1 cellular context compared by ENCODE assay signal in the genomic region with DNA sequence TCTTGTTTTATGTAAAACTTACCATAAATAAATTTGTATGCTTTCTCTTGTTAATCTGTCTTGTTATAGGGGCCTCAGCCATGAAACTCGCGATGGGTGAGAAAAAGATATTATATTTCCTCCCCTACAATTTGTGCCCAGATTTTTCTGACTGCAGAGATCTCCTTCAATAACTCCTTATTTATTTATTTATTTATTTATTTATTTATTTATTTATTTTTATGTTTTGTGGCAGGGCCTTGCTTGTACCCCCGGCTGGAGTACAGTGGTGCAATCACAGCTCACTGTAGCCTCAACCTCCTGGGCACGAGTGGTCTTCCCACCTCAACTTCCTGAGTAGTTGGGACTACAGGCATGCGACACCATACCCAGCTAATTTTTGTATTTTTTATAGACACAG.
TF ChIP-seq lines count a peak whose summit lies in the region.

No MANE protein-coding gene starts in this region.

TF ChIP-seq in HEK293, 187 proteins besides CTCF, POLR2A, EP300 and RAD21 (continued from another document and continues in another):
- no peak for TF ChIP-seq ZBTB49 (tag by site-specific recombination; IDR thresholded peaks at IDR 0.05; ENCODE audit: low read depth)
- no peak for TF ChIP-seq ZNF211 (tag by site-specific recombination; IDR thresholded peaks at IDR 0.05; ENCODE audit: low read depth)
- peak; percentile 64; the same call in 1 of the 2 replicates for TF ChIP-seq ZNF138 (tag by site-specific recombination; IDR thresholded peaks at IDR 0.05; ENCODE audit: borderline replicate concordance)
- TF ChIP-seq ZNF175 (tag by site-specific recombination; IDR thresholded peaks at IDR 0.05), result no peak
- no peak for TF ChIP-seq HIC1 (tag by site-specific recombination; IDR thresholded peaks at IDR 0.05)
- no peak for TF ChIP-seq ZSCAN16 (tag by site-specific recombination; IDR thresholded peaks at IDR 0.05)
- TF ChIP-seq ZNF529 (tag by site-specific recombination; IDR thresholded peaks at IDR 0.05; ENCODE audit: insufficient replicate concordance), result no peak
- peak; percentile 53; the same call in 1 of the 2 replicates for TF ChIP-seq ZNF140 (tag by site-specific recombination; IDR thresholded peaks at IDR 0.05)
- no peak for TF ChIP-seq ZNF223 (tag by site-specific recombination; IDR thresholded peaks at IDR 0.05)
- TF ChIP-seq ZNF174 (tag by site-specific recombination; IDR thresholded peaks at IDR 0.05), result no peak
- TF ChIP-seq ZNF239 (tag by site-specific recombination; IDR thresholded peaks at IDR 0.05), result no peak
- no peak for TF ChIP-seq BCL11B (tag by site-specific recombination; IDR thresholded peaks at IDR 0.05; ENCODE audit: low read depth)
- TF ChIP-seq ZBTB48 (tag by site-specific recombination; IDR thresholded peaks at IDR 0.05), result no peak
- TF ChIP-seq ZNF23 (tag by site-specific recombination; IDR thresholded peaks at IDR 0.05; ENCODE audit: borderline replicate concordance), result no peak
- TF ChIP-seq WT1 (tag by site-specific recombination; IDR thresholded peaks at IDR 0.05), result no peak
- peak; percentile 32 for TF ChIP-seq ZNF654 (tag by site-specific recombination; IDR thresholded peaks at IDR 0.05; ENCODE audit: low read depth)
- TF ChIP-seq, protein P1, sequence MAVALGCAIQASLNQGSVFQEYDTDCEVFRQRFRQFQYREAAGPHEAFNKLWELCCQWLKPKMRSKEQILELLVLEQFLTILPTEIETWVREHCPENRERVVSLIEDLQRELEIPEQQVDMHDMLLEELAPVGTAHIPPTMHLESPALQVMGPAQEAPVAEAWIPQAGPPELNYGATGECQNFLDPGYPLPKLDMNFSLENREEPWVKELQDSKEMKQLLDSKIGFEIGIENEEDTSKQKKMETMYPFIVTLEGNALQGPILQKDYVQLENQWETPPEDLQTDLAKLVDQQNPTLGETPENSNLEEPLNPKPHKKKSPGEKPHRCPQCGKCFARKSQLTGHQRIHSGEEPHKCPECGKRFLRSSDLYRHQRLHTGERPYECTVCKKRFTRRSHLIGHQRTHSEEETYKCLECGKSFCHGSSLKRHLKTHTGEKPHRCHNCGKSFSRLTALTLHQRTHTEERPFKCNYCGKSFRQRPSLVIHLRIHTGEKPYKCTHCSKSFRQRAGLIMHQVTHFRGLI (tag by site-specific recombination; IDR thresholded peaks at IDR 0.05), result no peak
- TF ChIP-seq SETDB1 (IDR thresholded peaks at IDR 0.05; ENCODE audit: insufficient read length, low read length), result no peak
- TF ChIP-seq ZNF2 (tag by site-specific recombination; IDR thresholded peaks at IDR 0.05), result no peak
- TF ChIP-seq KLF7 (tag by site-specific recombination; IDR thresholded peaks at IDR 0.05; ENCODE audit: borderline replicate concordance), result no peak
- TF ChIP-seq ZNF701 (tag by site-specific recombination; IDR thresholded peaks at IDR 0.05), result no peak
- TF ChIP-seq ZNF292 (tag by site-specific recombination; IDR thresholded peaks at IDR 0.05; ENCODE audit: borderline replicate concordance, low read depth), result 0 out of 2 replicates have a peak, but pooled peaks have one; percentile 48
- TF ChIP-seq ZNF558 (tag by site-specific recombination; IDR thresholded peaks at IDR 0.05), result peak; percentile 45; the same call in 1 of the 2 replicates
- no peak; the same call in 1 of the 2 replicates for TF ChIP-seq MZF1 (tag by site-specific recombination; IDR thresholded peaks at IDR 0.05; ENCODE audit: borderline replicate concordance)
- TF ChIP-seq ZBTB20 (tag by site-specific recombination; IDR thresholded peaks at IDR 0.05), result no peak
- TF ChIP-seq ZXDB (tag by site-specific recombination; IDR thresholded peaks at IDR 0.05), result no peak
- TF ChIP-seq ZBTB8A (tag by site-specific recombination; IDR thresholded peaks at IDR 0.05), result peak; percentile 63; the same call in 1 of the 2 replicates
- no peak for TF ChIP-seq GLIS1 (tag by site-specific recombination; IDR thresholded peaks at IDR 0.05)
- TF ChIP-seq SP3 (tag by site-specific recombination; IDR thresholded peaks at IDR 0.05), result no peak
- no peak for TF ChIP-seq PRDM10 (tag by site-specific recombination; IDR thresholded peaks at IDR 0.05)
- TF ChIP-seq ZNF600 (tag by site-specific recombination; IDR thresholded peaks at IDR 0.05), result no peak
- no peak for TF ChIP-seq ZNF791 (tag by site-specific recombination; IDR thresholded peaks at IDR 0.05)
- no peak for TF ChIP-seq ZNF624 (tag by site-specific recombination; IDR thresholded peaks at IDR 0.05)
- TF ChIP-seq ZNF311 (tag by site-specific recombination; IDR thresholded peaks at IDR 0.05; ENCODE audit: borderline replicate concordance), result no peak
- 0 out of 2 replicates have a peak, but pooled peaks have one; percentile 38 for TF ChIP-seq ZNF354C (tag by site-specific recombination; IDR thresholded peaks at IDR 0.05; ENCODE audit: borderline replicate concordance, low read depth)
- no peak for TF ChIP-seq ZNF704 (tag by site-specific recombination; IDR thresholded peaks at IDR 0.05)
- no peak for TF ChIP-seq SALL2 (tag by site-specific recombination; IDR thresholded peaks at IDR 0.05; ENCODE audit: borderline replicate concordance)
- TF ChIP-seq ZIC2 (tag by site-specific recombination; IDR thresholded peaks at IDR 0.05), result no peak
- no peak for TF ChIP-seq ZNF626 (tag by site-specific recombination; IDR thresholded peaks at IDR 0.05)
- no peak for TF ChIP-seq ZNF274 (IDR thresholded peaks at IDR 0.05; ENCODE audit: low read length)
- TF ChIP-seq ZNF274 (tag by site-specific recombination; IDR thresholded peaks at IDR 0.05; ENCODE audit: borderline replicate concordance), result no peak
- TF ChIP-seq ZNF768 (tag by site-specific recombination; IDR thresholded peaks at IDR 0.05), result no peak
- no peak for TF ChIP-seq ZNF561 (tag by site-specific recombination; IDR thresholded peaks at IDR 0.05; ENCODE audit: borderline replicate concordance)
- TF ChIP-seq BCL11A (tag by site-specific recombination; IDR thresholded peaks at IDR 0.05; ENCODE audit: low read depth), result no peak
- no peak for TF ChIP-seq GLI4 (tag by site-specific recombination; IDR thresholded peaks at IDR 0.05)
- no peak for TF ChIP-seq ZNF423 (tag by site-specific recombination; IDR thresholded peaks at IDR 0.05)
- no peak for TF ChIP-seq ZNF184 (tag by site-specific recombination; IDR thresholded peaks at IDR 0.05)
- TF ChIP-seq ZSCAN30 (tag by site-specific recombination; IDR thresholded peaks at IDR 0.05), result no peak
- no peak for TF ChIP-seq EGR2 (tag by site-specific recombination; IDR thresholded peaks at IDR 0.05; ENCODE audit: low read depth)
- TF ChIP-seq ZNF621 (tag by site-specific recombination; IDR thresholded peaks at IDR 0.05), result no peak
- TF ChIP-seq ZFP37 (tag by site-specific recombination; IDR thresholded peaks at IDR 0.05), result no peak
- no peak for TF ChIP-seq HOXD13 (CRISPR knock-in tag; IDR thresholded peaks at IDR 0.05; ENCODE audit: borderline replicate concordance)
- no peak for TF ChIP-seq ZNF48 (tag by site-specific recombination; IDR thresholded peaks at IDR 0.05)
- TF ChIP-seq ZNF707 (tag by site-specific recombination; IDR thresholded peaks at IDR 0.05), result no peak
- 0 out of 2 replicates have a peak, but pooled peaks have one; percentile 17 for TF ChIP-seq ZNF404 (tag by site-specific recombination; IDR thresholded peaks at IDR 0.05)
- TF ChIP-seq ZNF112 (tag by site-specific recombination; IDR thresholded peaks at IDR 0.05), result no peak
- TF ChIP-seq GFI1B (tag by site-specific recombination; IDR thresholded peaks at IDR 0.05), result 0 out of 2 replicates have a peak, but pooled peaks have one; percentile 23
- TF ChIP-seq, protein P2, sequence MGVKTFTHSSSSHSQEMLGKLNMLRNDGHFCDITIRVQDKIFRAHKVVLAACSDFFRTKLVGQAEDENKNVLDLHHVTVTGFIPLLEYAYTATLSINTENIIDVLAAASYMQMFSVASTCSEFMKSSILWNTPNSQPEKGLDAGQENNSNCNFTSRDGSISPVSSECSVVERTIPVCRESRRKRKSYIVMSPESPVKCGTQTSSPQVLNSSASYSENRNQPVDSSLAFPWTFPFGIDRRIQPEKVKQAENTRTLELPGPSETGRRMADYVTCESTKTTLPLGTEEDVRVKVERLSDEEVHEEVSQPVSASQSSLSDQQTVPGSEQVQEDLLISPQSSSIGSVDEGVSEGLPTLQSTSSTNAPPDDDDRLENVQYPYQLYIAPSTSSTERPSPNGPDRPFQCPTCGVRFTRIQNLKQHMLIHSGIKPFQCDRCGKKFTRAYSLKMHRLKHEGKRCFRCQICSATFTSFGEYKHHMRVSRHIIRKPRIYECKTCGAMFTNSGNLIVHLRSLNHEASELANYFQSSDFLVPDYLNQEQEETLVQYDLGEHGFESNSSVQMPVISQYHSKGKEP (tag by site-specific recombination; IDR thresholded peaks at IDR 0.05), result no peak
- TF ChIP-seq GLI2 (tag by site-specific recombination; IDR thresholded peaks at IDR 0.05; ENCODE audit: borderline replicate concordance, low read depth), result no peak; the same call in 1 of the 2 replicates
